ENCODE assay signal across 28 cellular contexts in the genomic region with DNA sequence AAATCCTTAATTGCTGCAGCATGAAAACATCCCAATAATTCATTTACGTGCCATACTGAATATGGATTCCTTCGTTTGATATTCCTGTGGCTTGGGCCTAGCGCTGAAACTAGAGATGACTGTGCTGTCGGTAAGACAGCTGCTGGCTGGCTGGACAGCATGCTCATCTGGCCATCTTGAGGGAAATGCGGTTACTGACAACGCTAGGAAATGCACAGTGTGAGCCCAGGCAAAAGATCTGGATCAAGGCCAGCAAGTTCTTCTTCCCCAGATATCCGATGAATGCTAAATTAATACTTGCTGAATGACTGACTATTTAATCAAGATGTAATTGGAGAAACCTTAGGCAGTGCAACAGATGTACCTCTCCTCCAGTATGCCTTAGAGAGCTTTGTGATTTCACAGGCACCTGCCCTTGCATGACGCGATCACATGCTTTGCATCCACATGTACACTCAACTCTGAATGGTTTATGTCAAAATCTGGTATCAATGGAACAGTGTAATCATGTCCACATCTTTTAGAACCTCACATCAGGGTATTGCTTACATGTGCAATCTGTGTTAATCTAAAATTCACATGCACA.
DNase-seq lines count a peak whose midpoint lies in the region; TF ChIP-seq lines count a peak whose summit lies in the region.
"Had no signal": no experiment of that assay in that cellular context is flagged by ENCODE, and none has a peak within 500 bp of the region (broad histone marks: within the 10 kb centered on the region; RNA-seq: fewer than 3 reads in every experiment).

No MANE protein-coding gene starts in this region.

- H3K9me3 ChIP-seq in Caco-2 = no peaks in the 10 kb centered on the region
- H3K9me3 ChIP-seq: gastroesophageal sphincter, left lung, tibial artery had no signal

- POLR2A ChIA-PET in Caco-2 (lab: Charles Lee) = no interaction called here

- H3K4me1 ChIP-seq in Caco-2 = peaks cover 13% of the 10 kb centered on the region
- H3K4me1 ChIP-seq: gastroesophageal sphincter, left lung, tibial artery had no signal

- no TSS peak for BruUV-seq in Caco-2 (replicated peaks; lab: Mats Ljungman, UMichigan)

- DNase-seq in NCI-H1436 (lab: John Stamatoyannopoulos, UW) (peak; percentile 18), NCI-H1436 treated with DMSO at 0.1 percent for 48 hours (lab: John Stamatoyannopoulos, UW) (no peak), brain microvascular endothelial cell (peak; percentile 14), retina (peak; percentile 46), NCI-H2196 (lab: John Stamatoyannopoulos, UW; ENCODE audit: unreplicated experiment) (no peak), Caco-2 (no peak), SKM-1 treated with dmso at 0.1 percent for 144 hours (lab: John Stamatoyannopoulos, UW; ENCODE audit: unreplicated experiment) (no peak)
- DNase-seq: activated CD4-positive, alpha-beta memory T cell treated with anti-CD3 and anti-CD28 coated beads, Interleukin-2, amount 10 ng/mL, durations not matched to agents 7 days and 5 days; caudate nucleus; CD4-positive, CD25-positive, alpha-beta regulatory T cell; GOT3; hippocampal formation; naive thymus-derived CD4-positive, alpha-beta T cell; NCI-H1694 treated with DMSO at 0.1 percent for 48 hours; NCI-H226; NK-92 treated with Interleukin-12 subunit alpha and Interleukin-12 subunit beta, amount 100 ng/mL, for 24 hours; PC-9; stimulated activated CD4-positive, alpha-beta T cell treated with anti-CD3 and anti-CD28 coated beads, Interleukin-1b, Interleukin-23, amount 100 ng/mL, for 48 hours; stimulated activated CD8-positive, alpha-beta memory T cell treated with anti-CD3 and anti-CD28 coated beads, Interleukin-4, amount 100 ng/mL, for 48 hours; tibial artery had no signal

- no peaks in the 10 kb centered on the region for H3K9me3 Mint-ChIP-seq in Caco-2 (ENCODE audit: unreplicated experiment)
- H3K9me3 Mint-ChIP-seq: activated CD4-positive, alpha-beta memory T cell treated with anti-CD3 and anti-CD28 coated beads, Interleukin-2, amount 10 ng/mL, durations not matched to agents 7 days and 5 days; activated T-helper 2 cell treated with anti-CD3 and anti-CD28 coated beads, Interferon-gamma antibody, Interleukin-2, Interleukin-4, amounts not matched to agents 10 μg/mL and 5 μg/mL and 100 μg/mL, durations not matched to agents 14 hours and 24 hours and 36 hours; T-helper 1 cell treated with Interleukin-12 subunit alpha and Interleukin-12 subunit beta and Interleukin-4 antibody, amounts not matched to agents 30 μg/mL and 1 μg/mL, for 36 hours had no signal

- CTCF ChIA-PET in Caco-2 (lab: Charles Lee) = no interaction called here

- H3K36me3 ChIP-seq in brain microvascular endothelial cell (replicated peaks) = no peaks in the 10 kb centered on the region
- no peaks in the 10 kb centered on the region for H3K36me3 ChIP-seq in Caco-2 (ENCODE audit: control insufficient read depth, insufficient read depth, low read length)
- H3K36me3 ChIP-seq: gastroesophageal sphincter, left lung, tibial artery had no signal

- no peak for TF ChIP-seq CTCF in brain microvascular endothelial cell (IDR thresholded peaks at IDR 0.05; ENCODE audit: low read depth, low read length, missing control alignments)
- TF ChIP-seq CTCF in Caco-2 (IDR thresholded peaks at IDR 0.05; ENCODE audit: insufficient read depth in 1 of 2, low read depth in 1 of 2, low read length in 1 of 2, severe bottlenecking in 1 of 2, unreplicated experiment in 1 of 2) = no peak

- no peak overlapping the region for H3K4me3 ChIP-seq in brain microvascular endothelial cell (ENCODE audit: low read depth, low read length)
- H3K4me3 ChIP-seq in Caco-2 (ENCODE audit: low read depth, low read length) = no peak overlapping the region
- H3K4me3 ChIP-seq: gastroesophageal sphincter, left lung, PC-9, smooth muscle cell, tibial artery had no signal

- in situ Hi-C loops in brain microvascular endothelial cell (cut with HindIII; ENCODE audit: low pct_ligation_motif_present, low sequenced_read_pairs) = no loop called here

- H3K27me3 ChIP-seq in brain microvascular endothelial cell (replicated peaks) = no peaks in the 10 kb centered on the region
- no peaks in the 10 kb centered on the region for H3K27me3 ChIP-seq in Caco-2 (replicated peaks; ENCODE audit: control insufficient read depth, insufficient read depth, low read length)
- H3K27me3 ChIP-seq: gastroesophageal sphincter, left lung, tibial artery had no signal

- H3K4me1 Mint-ChIP-seq in Caco-2 (ENCODE audit: low read depth, unreplicated experiment) = peaks cover 7% of the 10 kb centered on the region
- H3K4me1 Mint-ChIP-seq: activated CD4-positive, alpha-beta memory T cell treated with anti-CD3 and anti-CD28 coated beads, Interleukin-2, amount 10 ng/mL, durations not matched to agents 7 days and 5 days; activated naive CD4-positive, alpha-beta T cell treated with anti-CD3 and anti-CD28 coated beads, Interleukin-2, amount 50 U/mL, for 24 hours; CD4-positive, CD25-positive, alpha-beta regulatory T cell; naive thymus-derived CD4-positive, alpha-beta T cell had no signal

- no peaks in the 10 kb centered on the region for H3K27me3 Mint-ChIP-seq in Caco-2 (ENCODE audit: insufficient read depth, unreplicated experiment)
- H3K27me3 Mint-ChIP-seq: activated CD4-positive, alpha-beta memory T cell treated with anti-CD3 and anti-CD28 coated beads, Interleukin-2, amount 10 ng/mL, durations not matched to agents 7 days and 5 days; activated naive CD4-positive, alpha-beta T cell treated with anti-CD3 and anti-CD28 coated beads, Interleukin-2, amount 50 U/mL, for 24 hours; CD4-positive, CD25-positive, alpha-beta regulatory T cell; naive thymus-derived CD4-positive, alpha-beta T cell had no signal

- no peaks in the 10 kb centered on the region for H3K36me3 Mint-ChIP-seq in Caco-2 (ENCODE audit: insufficient read depth, unreplicated experiment)
- H3K36me3 Mint-ChIP-seq: activated naive CD4-positive, alpha-beta T cell treated with anti-CD3 and anti-CD28 coated beads, Interleukin-2, amount 50 U/mL, for 24 hours; CD4-positive, CD25-positive, alpha-beta regulatory T cell; naive thymus-derived CD4-positive, alpha-beta T cell had no signal

- intact Hi-C loops in Caco-2 (cut with micrococcal nuclease; ENCODE audit: unreplicated experiment) = no loop called here

- H3K27ac Mint-ChIP-seq in Caco-2 (ENCODE audit: unreplicated experiment) = no peak overlapping the region
- H3K27ac Mint-ChIP-seq: activated CD4-positive, alpha-beta memory T cell treated with anti-CD3 and anti-CD28 coated beads, Interleukin-2, amount 10 ng/mL, durations not matched to agents 7 days and 5 days; activated naive CD4-positive, alpha-beta T cell treated with anti-CD3 and anti-CD28 coated beads, Interleukin-2, amount 50 U/mL, for 24 hours; activated T-helper 2 cell treated with anti-CD3 and anti-CD28 coated beads, Interferon-gamma antibody, Interleukin-2, Interleukin-4, amounts not matched to agents 10 μg/mL and 5 μg/mL and 100 μg/mL, durations not matched to agents 14 hours and 24 hours and 36 hours; CD4-positive, CD25-positive, alpha-beta regulatory T cell; naive thymus-derived CD4-positive, alpha-beta T cell; T-helper 1 cell treated with Interleukin-12 subunit alpha and Interleukin-12 subunit beta and Interleukin-4 antibody, amounts not matched to agents 30 μg/mL and 1 μg/mL, for 36 hours had no signal

- no peak overlapping the region for H3K27ac ChIP-seq in brain microvascular endothelial cell
- H3K27ac ChIP-seq: 22Rv1, gastroesophageal sphincter, left lung, PC-9, tibial artery had no signal

- no peak overlapping the region for H3K4me3 Mint-ChIP-seq in Caco-2 (ENCODE audit: unreplicated experiment)
- H3K4me3 Mint-ChIP-seq: activated CD4-positive, alpha-beta memory T cell treated with anti-CD3 and anti-CD28 coated beads, Interleukin-2, amount 10 ng/mL, durations not matched to agents 7 days and 5 days; activated naive CD4-positive, alpha-beta T cell treated with anti-CD3 and anti-CD28 coated beads, Interleukin-2, amount 50 U/mL, for 24 hours; CD4-positive, CD25-positive, alpha-beta regulatory T cell; naive thymus-derived CD4-positive, alpha-beta T cell; T-helper 1 cell treated with Interleukin-12 subunit alpha and Interleukin-12 subunit beta and Interleukin-4 antibody, amounts not matched to agents 30 μg/mL and 1 μg/mL, for 36 hours had no signal

TF ChIP-seq in PFSK-1, 5 proteins besides CTCF, POLR2A, EP300 and RAD21:
- no peak for TF ChIP-seq SIN3A (IDR thresholded peaks at IDR 0.05; ENCODE audit: borderline replicate concordance, insufficient read depth, low read length)
- TF ChIP-seq, protein P1, sequence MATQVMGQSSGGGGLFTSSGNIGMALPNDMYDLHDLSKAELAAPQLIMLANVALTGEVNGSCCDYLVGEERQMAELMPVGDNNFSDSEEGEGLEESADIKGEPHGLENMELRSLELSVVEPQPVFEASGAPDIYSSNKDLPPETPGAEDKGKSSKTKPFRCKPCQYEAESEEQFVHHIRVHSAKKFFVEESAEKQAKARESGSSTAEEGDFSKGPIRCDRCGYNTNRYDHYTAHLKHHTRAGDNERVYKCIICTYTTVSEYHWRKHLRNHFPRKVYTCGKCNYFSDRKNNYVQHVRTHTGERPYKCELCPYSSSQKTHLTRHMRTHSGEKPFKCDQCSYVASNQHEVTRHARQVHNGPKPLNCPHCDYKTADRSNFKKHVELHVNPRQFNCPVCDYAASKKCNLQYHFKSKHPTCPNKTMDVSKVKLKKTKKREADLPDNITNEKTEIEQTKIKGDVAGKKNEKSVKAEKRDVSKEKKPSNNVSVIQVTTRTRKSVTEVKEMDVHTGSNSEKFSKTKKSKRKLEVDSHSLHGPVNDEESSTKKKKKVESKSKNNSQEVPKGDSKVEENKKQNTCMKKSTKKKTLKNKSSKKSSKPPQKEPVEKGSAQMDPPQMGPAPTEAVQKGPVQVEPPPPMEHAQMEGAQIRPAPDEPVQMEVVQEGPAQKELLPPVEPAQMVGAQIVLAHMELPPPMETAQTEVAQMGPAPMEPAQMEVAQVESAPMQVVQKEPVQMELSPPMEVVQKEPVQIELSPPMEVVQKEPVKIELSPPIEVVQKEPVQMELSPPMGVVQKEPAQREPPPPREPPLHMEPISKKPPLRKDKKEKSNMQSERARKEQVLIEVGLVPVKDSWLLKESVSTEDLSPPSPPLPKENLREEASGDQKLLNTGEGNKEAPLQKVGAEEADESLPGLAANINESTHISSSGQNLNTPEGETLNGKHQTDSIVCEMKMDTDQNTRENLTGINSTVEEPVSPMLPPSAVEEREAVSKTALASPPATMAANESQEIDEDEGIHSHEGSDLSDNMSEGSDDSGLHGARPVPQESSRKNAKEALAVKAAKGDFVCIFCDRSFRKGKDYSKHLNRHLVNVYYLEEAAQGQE (IDR thresholded peaks at IDR 0.05; ENCODE audit: insufficient read depth in 1 of 2, low read depth in 2 of 2, low read length in 2 of 2) = peak; percentile 50 to 76; a peak in 3 of 4 replicates
- no peak for TF ChIP-seq TAF1 (IDR thresholded peaks at IDR 0.05; ENCODE audit: borderline replicate concordance, insufficient read depth, low read length)

Comparison
In these comparisons a context has a peak if more than half of its experiments do, and no peak if none do; other contexts are left out.
1. DNase-seq: peak in NCI-H1436 (single experiment), brain microvascular endothelial cell (single experiment) and retina (single experiment); none in NCI-H1436 treated with DMSO at 0.1 percent for 48 hours (single experiment), NCI-H2196 (single experiment), Caco-2 (0 of 2) and SKM-1 treated with dmso at 0.1 percent for 144 hours (single experiment).